Comparison of ENCODE assay signal across 10 cellular contexts in the genomic region with DNA sequence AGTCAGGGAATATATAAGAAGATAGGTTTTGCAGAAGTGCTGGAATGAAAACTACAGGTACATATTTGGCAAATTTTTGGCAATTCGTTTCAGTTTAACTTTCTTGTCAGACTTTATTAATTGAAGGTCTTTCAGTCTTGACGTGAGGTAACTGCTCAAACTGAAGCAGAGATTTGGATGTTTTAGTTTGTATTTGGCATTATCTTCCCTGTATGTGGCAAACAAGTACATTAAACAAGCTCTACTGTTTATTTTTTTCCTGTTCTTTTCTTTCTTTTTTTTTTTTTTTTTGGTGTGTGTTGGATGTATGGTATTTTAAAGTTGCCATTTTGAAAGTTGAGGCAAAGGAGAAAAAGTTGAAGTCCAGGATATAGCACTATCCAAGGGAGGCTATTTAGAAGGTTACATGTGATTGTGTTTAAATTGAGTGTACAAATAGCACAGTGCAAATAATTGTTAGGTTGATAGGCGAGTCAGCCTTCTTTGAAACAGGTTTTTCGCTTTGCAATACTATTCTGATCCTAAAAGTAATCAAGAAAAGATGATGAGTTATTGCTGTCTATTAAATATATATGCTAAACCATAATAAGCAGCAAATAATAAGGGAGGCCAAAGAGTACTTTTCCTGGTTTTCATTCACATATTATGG. TPM values are rescaled to one million over a fixed set of nuclear protein-coding genes. Genes with fewer than 3 reads are reported as not detected.
A peak's percentile ranks its signal among the peaks of the same experiment; 100 is the strongest.
DNase-seq lines count a peak whose midpoint lies in the region; ATAC-seq, FAIRE-seq and TF ChIP-seq lines count a peak whose summit lies in the region.
"Had no signal": no experiment of that assay in that cellular context is flagged by ENCODE, and none has a peak within 500 bp of the region (broad histone marks: within the 10 kb centered on the region; RNA-seq: fewer than 3 reads in every experiment).

No MANE protein-coding gene starts in this region.

- POLR2A ChIA-PET in activated CD4-positive, alpha-beta T cell treated with anti-CD3 and anti-CD28 coated beads for 36 hours (lab: Charles Lee), result no interaction called here
- POLR2A ChIA-PET in WTC11 (lab: Charles Lee), result interaction anchor here (0.6 to 1.0 kb wide), 2 partner anchors 10 to 104 kb away, joined by 3 to 4 read pairs; no protein-coding TSS in a partner anchor

- H3K27me3 Mint-ChIP-seq in activated CD4-positive, alpha-beta T cell treated with anti-CD3 and anti-CD28 coated beads for 36 hours, result peaks cover 7% of the 10 kb centered on the region
- peaks cover 13% of the 10 kb centered on the region for H3K27me3 Mint-ChIP-seq in WTC11 (ENCODE audit: low read depth)
- peaks cover 15% of the 10 kb centered on the region for H3K27me3 Mint-ChIP-seq in stimulated activated naive CD8-positive, alpha-beta T cell treated with anti-CD3 and anti-CD28 coated beads, Interleukin-15, amount 100 ng/mL, for 72 hours

- ATAC-seq in activated CD4-positive, alpha-beta T cell treated with anti-CD3 and anti-CD28 coated beads for 36 hours, result no peak
- ATAC-seq in WTC11, result no peak
- no peak for ATAC-seq in stimulated activated naive CD8-positive, alpha-beta T cell treated with anti-CD3 and anti-CD28 coated beads, Interleukin-15, amount 100 ng/mL, for 72 hours
- no peak for ATAC-seq in GM21717 (IDR thresholded peaks at IDR 0.05; ENCODE audit: unreplicated experiment)

- no peak for TF ChIP-seq CTCF in WTC11 (IDR thresholded peaks at IDR 0.05)

- H3K4me3 ChIP-seq in iPS-11a (ENCODE audit: low read depth, low read length), result peak overlapping the region; percentile 83

- no peak overlapping the region for H3K27ac Mint-ChIP-seq in activated CD4-positive, alpha-beta T cell treated with anti-CD3 and anti-CD28 coated beads for 36 hours
- no peak overlapping the region for H3K27ac Mint-ChIP-seq in WTC11
- H3K27ac Mint-ChIP-seq in stimulated activated naive CD8-positive, alpha-beta T cell treated with anti-CD3 and anti-CD28 coated beads, Interleukin-15, amount 100 ng/mL, for 72 hours, result no peak overlapping the region

- intact Hi-C loops in activated CD4-positive, alpha-beta T cell treated with anti-CD3 and anti-CD28 coated beads for 36 hours (cut with DNase I, micrococcal nuclease), result loop anchor here (5.0 kb wide), 6 partner anchors 78 to 807 kb away; a partner anchor contains a TSS

- DNase-seq in activated CD4-positive, alpha-beta T cell treated with anti-CD3 and anti-CD28 coated beads for 36 hours, result no peak
- DNase-seq in activated CD4-positive, alpha-beta T cell treated with anti-CD3 and anti-CD28 coated beads for 48 hours, result no peak
- no peak for DNase-seq in WTC11 (ENCODE audit: low spot score)
- no peak for DNase-seq in stimulated activated naive CD8-positive, alpha-beta T cell treated with anti-CD3 and anti-CD28 coated beads, Interleukin-15, amount 100 ng/mL, for 72 hours
- no peak for DNase-seq in hippocampal formation (lab: John Stamatoyannopoulos, UW)
- no peak for DNase-seq in H54 (ENCODE audit: insufficient read length, low spot score)
- DNase-seq: Peyer's patch; stimulated activated CD4-positive, alpha-beta T cell treated with anti-CD3 and anti-CD28 coated beads, Interleukin-1b, Interleukin-23, amount 100 ng/mL, for 48 hours had no signal

- TF ChIP-seq POLR2A in H54 (IDR thresholded peaks at IDR 0.05; ENCODE audit: low read depth, low read length), result no peak

- peaks cover 3% of the 10 kb centered on the region for H3K36me3 Mint-ChIP-seq in activated CD4-positive, alpha-beta T cell treated with anti-CD3 and anti-CD28 coated beads for 36 hours (ENCODE audit: low read depth)
- peaks cover 8% of the 10 kb centered on the region for H3K36me3 Mint-ChIP-seq in WTC11

- CTCF ChIA-PET in activated CD4-positive, alpha-beta T cell treated with anti-CD3 and anti-CD28 coated beads for 36 hours (lab: Charles Lee), result interaction anchor here (0.7 to 1.3 kb wide), 3 partner anchors 9 to 908 kb away, joined by 3 to 4 read pairs (median 4); no protein-coding TSS in a partner anchor
- CTCF ChIA-PET in WTC11 (lab: Charles Lee), result interaction anchor here (1.1 kb wide), 1 partner anchor 10 kb away, joined by 3 read pairs; no protein-coding TSS in a partner anchor

- peak overlapping the region; percentile 82 for H3K4me3 Mint-ChIP-seq in activated CD4-positive, alpha-beta T cell treated with anti-CD3 and anti-CD28 coated beads for 36 hours
- peak overlapping the region; percentile 89 for H3K4me3 Mint-ChIP-seq in WTC11
- peak overlapping the region; percentile 86 to 88 for H3K4me3 Mint-ChIP-seq in stimulated activated naive CD8-positive, alpha-beta T cell treated with anti-CD3 and anti-CD28 coated beads, Interleukin-15, amount 100 ng/mL, for 72 hours

- FAIRE-seq in H54 (lab: Jason Lieb, UNC), result no peak

- peaks cover 28% of the 10 kb centered on the region for H3K4me1 Mint-ChIP-seq in activated CD4-positive, alpha-beta T cell treated with anti-CD3 and anti-CD28 coated beads for 36 hours
- peaks cover 68% of the 10 kb centered on the region for H3K4me1 Mint-ChIP-seq in WTC11
- H3K4me1 Mint-ChIP-seq in stimulated activated naive CD8-positive, alpha-beta T cell treated with anti-CD3 and anti-CD28 coated beads, Interleukin-15, amount 100 ng/mL, for 72 hours, result peaks cover 36% of the 10 kb centered on the region

- H3K9me3 Mint-ChIP-seq in activated CD4-positive, alpha-beta T cell treated with anti-CD3 and anti-CD28 coated beads for 36 hours (ENCODE audit: low read depth), result no peaks in the 10 kb centered on the region
- no peaks in the 10 kb centered on the region for H3K9me3 Mint-ChIP-seq in WTC11
- H3K9me3 Mint-ChIP-seq in stimulated activated naive CD8-positive, alpha-beta T cell treated with anti-CD3 and anti-CD28 coated beads, Interleukin-15, amount 100 ng/mL, for 72 hours, result no peaks in the 10 kb centered on the region

TF ChIP-seq in WTC11, 78 proteins besides CTCF, POLR2A, EP300 and RAD21 (continues in another document):
- TF ChIP-seq ETV6 (CRISPR knock-in tag; IDR thresholded peaks at IDR 0.05) (no peak), GRHL2 (CRISPR knock-in tag; IDR thresholded peaks at IDR 0.05; ENCODE audit: insufficient replicate concordance, severe bottlenecking) (no peak), MYBL2 (CRISPR knock-in tag; IDR thresholded peaks at IDR 0.05) (no peak), NFATC4 (CRISPR knock-in tag; IDR thresholded peaks at IDR 0.05) (no peak), SMAD3 (CRISPR knock-in tag; IDR thresholded peaks at IDR 0.05; ENCODE audit: borderline replicate concordance) (no peak), SP1 (CRISPR knock-in tag; conservative IDR thresholded peaks at IDR 0.05) (no peak), GABPB1 (CRISPR knock-in tag; IDR thresholded peaks at IDR 0.05) (no peak), ZBTB21 (CRISPR knock-in tag; IDR thresholded peaks at IDR 0.05; ENCODE audit: borderline replicate concordance) (no peak), ZNF263 (CRISPR knock-in tag; IDR thresholded peaks at IDR 0.05; ENCODE audit: low read depth) (no peak), FOXJ3 (CRISPR knock-in tag; IDR thresholded peaks at IDR 0.05; ENCODE audit: borderline replicate concordance) (no peak), CBFB (CRISPR knock-in tag; IDR thresholded peaks at IDR 0.05; ENCODE audit: low read depth) (no peak), CREB1 (CRISPR knock-in tag; IDR thresholded peaks at IDR 0.05) (no peak)
- TF ChIP-seq, protein P1, sequence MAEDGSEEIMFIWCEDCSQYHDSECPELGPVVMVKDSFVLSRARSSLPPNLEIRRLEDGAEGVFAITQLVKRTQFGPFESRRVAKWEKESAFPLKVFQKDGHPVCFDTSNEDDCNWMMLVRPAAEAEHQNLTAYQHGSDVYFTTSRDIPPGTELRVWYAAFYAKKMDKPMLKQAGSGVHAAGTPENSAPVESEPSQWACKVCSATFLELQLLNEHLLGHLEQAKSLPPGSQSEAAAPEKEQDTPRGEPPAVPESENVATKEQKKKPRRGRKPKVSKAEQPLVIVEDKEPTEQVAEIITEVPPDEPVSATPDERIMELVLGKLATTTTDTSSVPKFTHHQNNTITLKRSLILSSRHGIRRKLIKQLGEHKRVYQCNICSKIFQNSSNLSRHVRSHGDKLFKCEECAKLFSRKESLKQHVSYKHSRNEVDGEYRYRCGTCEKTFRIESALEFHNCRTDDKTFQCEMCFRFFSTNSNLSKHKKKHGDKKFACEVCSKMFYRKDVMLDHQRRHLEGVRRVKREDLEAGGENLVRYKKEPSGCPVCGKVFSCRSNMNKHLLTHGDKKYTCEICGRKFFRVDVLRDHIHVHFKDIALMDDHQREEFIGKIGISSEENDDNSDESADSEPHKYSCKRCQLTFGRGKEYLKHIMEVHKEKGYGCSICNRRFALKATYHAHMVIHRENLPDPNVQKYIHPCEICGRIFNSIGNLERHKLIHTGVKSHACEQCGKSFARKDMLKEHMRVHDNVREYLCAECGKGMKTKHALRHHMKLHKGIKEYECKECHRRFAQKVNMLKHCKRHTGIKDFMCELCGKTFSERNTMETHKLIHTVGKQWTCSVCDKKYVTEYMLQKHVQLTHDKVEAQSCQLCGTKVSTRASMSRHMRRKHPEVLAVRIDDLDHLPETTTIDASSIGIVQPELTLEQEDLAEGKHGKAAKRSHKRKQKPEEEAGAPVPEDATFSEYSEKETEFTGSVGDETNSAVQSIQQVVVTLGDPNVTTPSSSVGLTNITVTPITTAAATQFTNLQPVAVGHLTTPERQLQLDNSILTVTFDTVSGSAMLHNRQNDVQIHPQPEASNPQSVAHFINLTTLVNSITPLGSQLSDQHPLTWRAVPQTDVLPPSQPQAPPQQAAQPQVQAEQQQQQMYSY (CRISPR knock-in tag; IDR thresholded peaks at IDR 0.05), result no peak
- TF ChIP-seq, protein P2, sequence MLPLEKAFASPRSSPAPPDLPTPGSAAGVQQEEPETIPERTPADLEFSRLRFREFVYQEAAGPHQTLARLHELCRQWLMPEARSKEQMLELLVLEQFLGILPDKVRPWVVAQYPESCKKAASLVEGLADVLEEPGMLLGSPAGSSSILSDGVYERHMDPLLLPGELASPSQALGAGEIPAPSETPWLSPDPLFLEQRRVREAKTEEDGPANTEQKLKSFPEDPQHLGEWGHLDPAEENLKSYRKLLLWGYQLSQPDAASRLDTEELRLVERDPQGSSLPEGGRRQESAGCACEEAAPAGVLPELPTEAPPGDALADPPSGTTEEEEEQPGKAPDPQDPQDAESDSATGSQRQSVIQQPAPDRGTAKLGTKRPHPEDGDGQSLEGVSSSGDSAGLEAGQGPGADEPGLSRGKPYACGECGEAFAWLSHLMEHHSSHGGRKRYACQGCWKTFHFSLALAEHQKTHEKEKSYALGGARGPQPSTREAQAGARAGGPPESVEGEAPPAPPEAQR (CRISPR knock-in tag; IDR thresholded peaks at IDR 0.05), result no peak

RNA-seq across cellular contexts. Expression of a gene that starts 2.2 kb away (rescaled TPM):
- total RNA-seq in activated CD4-positive, alpha-beta T cell treated with anti-CD3 and anti-CD28 coated beads for 36 hours, result 10 to 100 TPM; 11.3 to 11.4 TPM
- total RNA-seq in WTC11 (2021), result 48.5 to 58.3 TPM (median 53.3 TPM) in 3 replicates

RNA-seq across cellular contexts. Expression of a gene that starts 42.4 kb away (rescaled TPM):
- total RNA-seq in activated CD4-positive, alpha-beta T cell treated with anti-CD3 and anti-CD28 coated beads for 36 hours, result 10 to 100 TPM; 51.6 to 61.9 TPM
- 102 to 115 TPM (median 111 TPM) in 3 replicates for total RNA-seq in WTC11 (2021)
